21 cellular contexts compared by ENCODE assay signal in the genomic region with DNA sequence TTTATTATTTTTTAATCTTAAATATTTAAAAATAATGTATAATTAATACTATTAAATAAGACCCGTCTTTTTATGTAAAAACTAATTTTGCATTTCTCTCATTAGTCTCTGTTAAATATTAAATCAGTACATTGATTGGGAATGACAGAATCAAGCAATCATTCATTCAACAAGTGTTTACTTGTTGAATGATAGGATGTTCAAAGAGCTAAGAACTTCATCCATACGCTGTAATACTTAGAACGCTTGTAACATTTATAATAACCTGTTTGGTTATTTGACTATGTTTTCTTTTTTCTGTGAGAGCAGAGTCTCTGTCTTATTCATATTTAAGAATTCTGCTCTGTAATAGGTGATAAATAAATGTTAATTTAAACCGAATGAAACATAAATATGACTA. TPM values are rescaled to one million over a fixed set of nuclear protein-coding genes. Genes with fewer than 3 reads are reported as not detected.
"Had no signal": no experiment of that assay in that cellular context is flagged by ENCODE, and none has a peak within 500 bp of the region (broad histone marks: within the 10 kb centered on the region; RNA-seq: fewer than 3 reads in every experiment).

No MANE protein-coding gene starts in this region.

- H3K9me3 ChIP-seq: breast epithelium, mucosa of descending colon, neutrophil, prostate gland, suprapubic skin, tibial artery had no signal

- H3K27ac Mint-ChIP-seq: nephron progenitor cell had no signal

- H3K4me3 ChIP-seq: breast epithelium, mucosa of descending colon, prostate gland, suprapubic skin, tibial artery had no signal

- ATAC-seq: left cardiac atrium, left ventricle myocardium superior, sciatic nerve had no signal

- H3K4me1 ChIP-seq: breast epithelium, prostate gland had no signal

- H3K27ac ChIP-seq: neutrophil, prostate gland, suprapubic skin, tibial artery had no signal

- H3K36me3 ChIP-seq: breast epithelium, neutrophil, prostate gland, suprapubic skin, tibial artery had no signal

- H3K27me3 ChIP-seq: breast epithelium, neutrophil had no signal

- H3K4me3 Mint-ChIP-seq: nephron progenitor cell had no signal

- DNase-seq: activated CD8-positive, alpha-beta memory T cell treated with anti-CD3 and anti-CD28 coated beads for 24 hours; central memory CD4-positive, alpha-beta T cell; head of caudate nucleus; hippocampal formation; left cardiac atrium; left ventricle myocardium superior; nephron progenitor cell; retina; stimulated activated CD4-positive, alpha-beta T cell treated with anti-CD3 and anti-CD28 coated beads, Interleukin-4, amount 100 ng/mL, for 4 hours; stimulated activated naive CD4-positive, alpha-beta T cell; tibial artery had no signal

- H3K9me3 Mint-ChIP-seq: nephron progenitor cell had no signal

RNA-seq across cellular contexts. Expression of a gene that starts 2.9 kb away (rescaled TPM):
- total RNA-seq: endothelial cell of umbilical vein, myocyte, osteocyte had no signal
- polyA plus RNA-seq: endothelial cell of umbilical vein, keratinocyte had no signal
